ENCODE assay signal across 8 cellular contexts in the genomic region with DNA sequence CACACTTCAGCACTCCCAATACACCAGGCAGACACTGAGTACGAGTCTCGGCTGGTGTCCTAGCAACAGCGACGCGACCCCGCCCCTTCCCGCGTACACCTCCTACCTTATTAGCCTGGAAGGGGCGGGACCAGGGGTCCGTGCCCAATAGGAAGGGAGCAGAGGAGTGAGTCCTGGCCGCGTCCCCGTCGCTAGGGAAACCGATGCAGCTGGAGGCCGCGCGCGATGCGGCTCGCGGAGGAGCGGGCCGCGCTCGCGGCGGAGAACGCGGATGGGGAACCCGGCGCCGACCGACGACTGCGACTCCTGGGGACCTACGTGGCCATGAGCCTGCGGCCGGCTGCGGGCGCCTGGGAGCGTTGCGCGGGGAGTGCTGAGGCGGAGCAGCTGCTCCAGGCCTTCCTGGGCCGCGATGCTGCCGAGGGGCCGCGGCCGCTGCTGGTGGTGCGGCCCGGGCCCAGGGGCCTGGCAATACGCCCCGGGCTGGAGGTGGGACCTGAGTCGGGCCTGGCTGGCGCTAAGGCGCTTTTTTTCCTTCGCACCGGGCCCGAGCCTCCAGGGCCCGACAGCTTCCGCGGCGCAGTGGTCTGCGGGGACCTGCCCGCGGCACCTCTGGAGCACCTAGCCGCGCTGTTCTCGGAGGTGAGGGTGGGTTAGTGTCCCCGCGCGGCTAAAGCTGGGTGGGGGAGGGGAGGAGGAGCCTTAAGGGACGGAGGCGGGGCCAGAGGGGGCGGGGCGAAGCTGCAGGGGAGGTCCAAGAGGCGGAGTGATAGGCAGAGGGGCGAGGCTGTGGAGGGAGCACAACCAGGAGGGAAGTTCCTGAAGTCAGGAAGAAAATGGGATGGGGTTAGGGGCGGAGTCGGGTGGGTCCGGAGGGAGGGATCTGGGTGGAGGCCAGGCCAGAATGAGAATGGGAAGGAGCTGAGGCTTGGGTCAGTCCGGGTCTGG. TPM values are rescaled to one million over a fixed set of nuclear protein-coding genes. Genes with fewer than 3 reads are reported as not detected.
DNase-seq lines count a peak whose midpoint lies in the region; ATAC-seq, FAIRE-seq and TF ChIP-seq lines count a peak whose summit lies in the region.

TSS of gene DNAH9 (plus strand) at position 197 of the 948 bp plus-strand sequence. CDS start at position 226, 29 bp downstream.

- H3K4me2 ChIP-seq in K562 (ENCODE audit: insufficient read depth, low read length) = peak within 1 kb of the TSS; percentile 37; the same call in 1 of the 2 replicates

- peak; percentile 37 for DNase-seq in NCI-H1436 treated with DMSO at 0.1 percent for 48 hours (lab: John Stamatoyannopoulos, UW)
- DNase-seq in K562 (ENCODE audit: extremely low read depth in 1 of 4, low spot score in 3 of 4) = peak; percentile 86 to 89 (median 88)
- peak; percentile 49 for DNase-seq in renal cortical epithelial cell (ENCODE audit: low read depth)
- DNase-seq in Kasumi-1 (lab: John Stamatoyannopoulos, UW) = no peak
- DNase-seq in GM13976 (ENCODE audit: low spot score) = no peak
- no peak for DNase-seq in DMS79 treated with DMSO at 0.1 percent for 48 hours (lab: John Stamatoyannopoulos, UW)

- H3K36me3 ChIP-seq in K562 (ENCODE audit: control insufficient read depth, insufficient read depth, low read length) (no peaks in the 10 kb centered on the region), iPS-15b (ENCODE audit: control insufficient read depth, insufficient read depth, low read length) (no peaks in the 10 kb centered on the region)

- H3K4me3 ChIP-seq in K562 = peak within 1 kb of the TSS; percentile 24
- peak within 1 kb of the TSS; percentile 63 for H3K4me3 ChIP-seq in iPS-15b (ENCODE audit: low read depth, low read length)

- no TSS peak for BruUV-seq in K562 (replicated peaks; lab: Mats Ljungman, UMichigan)

- no peaks in the 10 kb centered on the region for H3K9me1 ChIP-seq in K562 (ENCODE audit: control insufficient read depth, insufficient read depth, low read length)

- CTCF ChIA-PET in K562 (lab: Yijun Ruan, JAX; ENCODE audit: low intra/inter-chr PET ratio) = no interaction called here

- H3K4me1 ChIP-seq in K562 (replicated peaks in 1 of 2; ENCODE audit: control insufficient read depth in 2 of 2, insufficient read depth in 2 of 2, low read length in 2 of 2) = peaks cover 0 to 8% of the 10 kb centered on the region in 2 experiments; a peak in 3 of 5 replicates
- no peaks in the 10 kb centered on the region for H3K4me1 ChIP-seq in iPS-15b (ENCODE audit: control insufficient read depth, insufficient read depth, low read length)

- H3K9ac ChIP-seq in K562 (ENCODE audit: insufficient read depth in 1 of 2, low read depth in 2 of 2, low read length in 2 of 2) (0 out of 4 replicates have a peak within 1 kb of the TSS, but pooled peaks of 1 of the 2 experiments have one; percentile 17), iPS-15b (ENCODE audit: low read depth, low read length) (no peak within 1 kb of the TSS)

- in situ Hi-C loops in K562 (cut with MboI) (no loop called here), GM13976 (cut with MboI; ENCODE audit: low sequenced_read_pairs, unreplicated experiment) (no loop called here)

- FAIRE-seq in K562 (lab: Jason Lieb, UNC) = peak; percentile 19

- TF ChIP-seq POLR2A in K562 (conservative IDR thresholded peaks at IDR 0.05) = no peak

- H3K27me3 ChIP-seq in K562 (ENCODE audit: control insufficient read depth in 2 of 2, insufficient read depth in 2 of 2, low read length in 2 of 2) (no peaks in the 10 kb centered on the region), iPS-15b (ENCODE audit: control insufficient read depth, insufficient read depth, low read length) (peaks cover 10% of the 10 kb centered on the region)

- H3K9me3 ChIP-seq in K562 (replicated peaks; ENCODE audit: control insufficient read depth, insufficient read depth, low read depth, low read length) (no peaks in the 10 kb centered on the region), iPS-15b (ENCODE audit: control insufficient read depth, insufficient read depth, low read length) (no peaks in the 10 kb centered on the region)

- no peak within 1 kb of the TSS for H2AFZ ChIP-seq in K562 (ENCODE audit: low read depth, low read length)

- H3K27ac ChIP-seq in C4-2B = peak within 1 kb of the TSS; percentile 23
- no peak within 1 kb of the TSS for H3K27ac ChIP-seq in K562 (ENCODE audit: extremely low read depth, low read depth, low read length)

- 0% methylated on average over 20 of the region's 84 CpGs for WGBS in K562 (ENCODE audit: insufficient coverage, low coverage, missing lambda C conversion rate)

- intact Hi-C loops in K562 (cut with micrococcal nuclease) = no loop called here

- no peak for TF ChIP-seq EP300 in K562 (IDR thresholded peaks at IDR 0.05; ENCODE audit: low read length)

- peak; percentile 100 for ATAC-seq in K562

- no peak for TF ChIP-seq RAD21 in K562 (CRISPR knock-in tag; conservative IDR thresholded peaks at IDR 0.05 in 1 of 2, IDR thresholded peaks at IDR 0.05 in 1 of 2)

- no peaks in the 10 kb centered on the region for H3K79me2 ChIP-seq in K562 (ENCODE audit: control insufficient read depth, insufficient read depth, low read length)

- no peaks in the 10 kb centered on the region for H4K20me1 ChIP-seq in K562 (replicated peaks; ENCODE audit: control insufficient read depth, insufficient read depth, low read length)

- TF ChIP-seq CTCF in C4-2B (conservative IDR thresholded peaks at IDR 0.05) = no peak
- TF ChIP-seq CTCF in K562 (IDR thresholded peaks at IDR 0.05 in 2 of 3, conservative IDR thresholded peaks at IDR 0.05 in 1 of 3; ENCODE audit: insufficient read depth in 2 of 3, low read depth in 1 of 3, low read length in 3 of 3) = no peak
- no peak for TF ChIP-seq CTCF in GM13976 (IDR thresholded peaks at IDR 0.05; ENCODE audit: borderline replicate concordance, control extremely low read depth, extremely low read depth, insufficient read depth, missing control alignments)

- POLR2A ChIA-PET in K562 (lab: Yijun Ruan, JAX) = interaction anchor here (0.7 kb wide), 1 partner anchor 7 kb away, joined by 3 read pairs; no protein-coding TSS in a partner anchor

TF ChIP-seq in K562, 482 proteins besides CTCF, POLR2A, EP300 and RAD21 (continues in another document):
- 0 out of 2 replicates have a peak, but pooled peaks have one; percentile 15 for TF ChIP-seq PKNOX1 (IDR thresholded peaks at IDR 0.05)
- TF ChIP-seq KLF10 (CRISPR knock-in tag; IDR thresholded peaks at IDR 0.05) = no peak
- TF ChIP-seq RBM22 (IDR thresholded peaks at IDR 0.05; ENCODE audit: low read depth, low read length, poor library complexity, severe bottlenecking) = peak; percentile 50
- TF ChIP-seq ATF1 (CRISPR knock-in tag; IDR thresholded peaks at IDR 0.05) = no peak
- TF ChIP-seq ATF1 (tag; IDR thresholded peaks at IDR 0.05) = 0 out of 2 replicates have a peak, but pooled peaks have one; percentile 28
- peak; percentile 77 to 91; a peak in 2 of 4 replicates for TF ChIP-seq SIN3A (IDR thresholded peaks at IDR 0.05; ENCODE audit: borderline replicate concordance in 2 of 2, control insufficient read depth in 1 of 2, low read depth in 2 of 2, low read length in 2 of 2)
- TF ChIP-seq HDAC1 (IDR thresholded peaks at IDR 0.05) = peak in 1 of 2 experiments; percentile 59; a peak in 2 of 4 replicates
- peak; percentile 63; the same call in 1 of the 2 replicates for TF ChIP-seq BMI1 (IDR thresholded peaks at IDR 0.05; ENCODE audit: low read length)
- peak; percentile 94 for TF ChIP-seq RFX1 (IDR thresholded peaks at IDR 0.05)
- TF ChIP-seq DDX20 (tag; IDR thresholded peaks at IDR 0.05; ENCODE audit: low read depth) = no peak
- TF ChIP-seq CSDE1 (IDR thresholded peaks at IDR 0.05) = 0 out of 4 replicates have a peak, but pooled peaks of 1 of the 2 experiments have one; percentile 40
- TF ChIP-seq SRF (CRISPR knock-in tag; IDR thresholded peaks at IDR 0.05) = peak in 1 of 2 experiments; percentile 38; a peak in 1 of 4 replicates

RNA-seq across cellular contexts. Expression of gene DNAH9, which starts in this region (rescaled TPM):
- total RNA-seq in K562 (2011; cell fraction: chromatin; rRNA removed; ENCODE audit: low replicate concordance) = not detected in 2 replicates
- total RNA-seq in K562 (2011; cell fraction: nucleolus; rRNA removed) = not detected in 2 replicates
- total RNA-seq in K562 (2011; cell fraction: nucleoplasm; rRNA removed) = not detected in 2 replicates
- not detected in 2 replicates for total RNA-seq in K562 (2014; rRNA removed)
- not detected in 2 replicates for total RNA-seq in K562 (2014; rRNA removed; fragmentation: Illumina TruSeq; extraction: Trizol)
- not detected in 2 replicates for total RNA-seq in K562 (2015; rRNA removed; fragmentation: Illumina TruSeq; extraction: Trizol)
- not detected in 2 replicates for total RNA-seq in K562 (2021)
- polyA plus RNA-seq in K562 (2011; rRNA removed) = not detected in 2 replicates
- not detected in 2 replicates for polyA plus RNA-seq in K562 (2011; cell fraction: cytosol; rRNA removed)
- not detected in 2 replicates for polyA plus RNA-seq in K562 (2011; cell fraction: nucleus; rRNA removed)
- not detected in 2 replicates for polyA plus RNA-seq in K562 (2012)
- not detected in 2 replicates for polyA plus RNA-seq in K562 (2014; fragmentation: Illumina TruSeq; extraction: Trizol)
- polyA plus RNA-seq in K562 (2014; fragmentation: Nextera tagmentation; extraction: Ambion mirVana) = not detected
- polyA plus RNA-seq in K562 (2014; rRNA removed) = not detected in 2 replicates
- polyA minus RNA-seq in K562 (2011; rRNA and poly(A)+ RNA removed) = not detected in 2 replicates
- polyA minus RNA-seq in K562 (2011; cell fraction: cytosol; rRNA and poly(A)+ RNA removed) = not detected in 2 replicates
- not detected in 2 replicates for polyA minus RNA-seq in K562 (2011; cell fraction: nucleus; rRNA and poly(A)+ RNA removed)
- total RNA-seq in renal cortical epithelial cell = 0.55 TPM in 1 of 2 replicates, not detected in the other

Comparison
In these comparisons a context has a peak if more than half of its experiments do, and no peak if none do; other contexts are left out.
1. Peak in DNase-seq, ATAC-seq, H3K4me3 ChIP-seq and H3K4me2 ChIP-seq in K562; RNA of the gene not detected or under 1 TPM.
2. Peak in DNase-seq in renal cortical epithelial cell; RNA of the gene not detected or under 1 TPM.